ENCODE assay signal across 8 cellular contexts in the genomic region with DNA sequence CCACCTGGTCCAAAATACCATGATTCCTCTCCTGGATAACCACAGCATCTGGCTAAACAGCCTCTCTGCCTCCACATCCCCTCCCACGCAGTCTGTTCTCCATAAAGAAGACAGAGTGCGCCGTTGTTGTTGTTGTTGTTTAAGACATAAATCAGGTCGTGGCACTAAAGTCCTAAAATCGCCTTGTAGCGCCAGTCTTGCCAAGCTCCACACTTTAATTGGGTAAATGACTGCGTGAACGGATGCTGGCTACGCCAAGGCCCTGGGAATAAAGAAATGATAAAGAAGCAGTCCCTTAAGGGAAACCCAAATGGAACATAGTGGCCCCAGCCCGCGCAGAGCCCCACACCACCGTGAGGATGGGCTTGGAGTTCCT. TPM values are rescaled to one million over a fixed set of nuclear protein-coding genes. Genes with fewer than 3 reads are reported as not detected.
DNase-seq lines count a peak whose midpoint lies in the region; ATAC-seq and TF ChIP-seq lines count a peak whose summit lies in the region.

No MANE protein-coding gene starts in this region.

- peaks cover 21% of the 10 kb centered on the region for H3K4me1 Mint-ChIP-seq in neural progenitor cell

- H3K9me2 ChIP-seq in Karpas-422 (replicated peaks; ENCODE audit: insufficient read depth, low read length) = no peaks in the 10 kb centered on the region

- H3K9ac ChIP-seq in Karpas-422 (ENCODE audit: low read length) (peak overlapping the region; percentile 93), duodenal mucosa (ENCODE audit: low read depth in 1 of 2, low read length in 2 of 2) (peak overlapping the region in 1 of 2 donors; percentile 85), neural progenitor cell (no peak overlapping the region)

- peak overlapping the region; percentile 86 for H3K4me3 Mint-ChIP-seq in neural progenitor cell

- peak overlapping the region; percentile 4 for H3K27ac Mint-ChIP-seq in neural progenitor cell

- peaks cover 16% of the 10 kb centered on the region for H3K4me1 ChIP-seq in Karpas-422 (ENCODE audit: low read length)
- H3K4me1 ChIP-seq in duodenal mucosa (ENCODE audit: control insufficient read depth in 1 of 2, insufficient read depth in 2 of 2, low read length in 2 of 2) = peaks cover 19 to 20% of the 10 kb centered on the region in 2 donors
- H3K4me1 ChIP-seq in neural progenitor cell = peaks cover 11% of the 10 kb centered on the region

- H2AFZ ChIP-seq in Karpas-422 (ENCODE audit: low read length) = peak overlapping the region; percentile 88
- H2AFZ ChIP-seq in neural progenitor cell (replicated peaks) = peak overlapping the region; percentile 84

- H3K27me3 ChIP-seq in Karpas-422 (ENCODE audit: low read length) (no peaks in the 10 kb centered on the region), duodenal mucosa (ENCODE audit: control insufficient read depth in 1 of 2, insufficient read depth in 2 of 2, low read length in 2 of 2) (no peaks in the 10 kb centered on the region), neural progenitor cell (peaks cover 21% of the 10 kb centered on the region)

- H3K79me2 ChIP-seq in Karpas-422 (ENCODE audit: low read length) (peaks cover 45% of the 10 kb centered on the region), neural progenitor cell (ENCODE audit: low read depth) (peaks cover 45% of the 10 kb centered on the region)

- DNase-seq in Karpas-422 (no peak), neural progenitor cell (ENCODE audit: low spot score) (peak; percentile 12), UCSD-AML1 (lab: John Stamatoyannopoulos, UW; ENCODE audit: unreplicated experiment) (no peak), NCI-H524 treated with DMSO at 0.1 percent for 48 hours (lab: John Stamatoyannopoulos, UW) (no peak), dermis blood vessel endothelial cell (no peak)

- H4K20me1 ChIP-seq in Karpas-422 (ENCODE audit: insufficient read depth, low read depth, low read length) (peaks cover 17% of the 10 kb centered on the region), neural progenitor cell (ENCODE audit: low read depth) (peaks cover 37% of the 10 kb centered on the region)

- H3K27ac ChIP-seq in C4-2B = peak overlapping the region; percentile 95
- no peak overlapping the region for H3K27ac ChIP-seq in Karpas-422 (ENCODE audit: low read length)
- H3K27ac ChIP-seq in duodenal mucosa (ENCODE audit: low read depth, low read length) = no peak overlapping the region
- no peak overlapping the region for H3K27ac ChIP-seq in neural progenitor cell

- peaks cover 30% of the 10 kb centered on the region for H3K36me3 Mint-ChIP-seq in neural progenitor cell

- peaks cover 13% of the 10 kb centered on the region for H3K27me3 Mint-ChIP-seq in neural progenitor cell (ENCODE audit: insufficient read depth, low read depth)

- H3K9me3 Mint-ChIP-seq in neural progenitor cell = peaks cover 17% of the 10 kb centered on the region

- peaks cover 15% of the 10 kb centered on the region for H3K36me3 ChIP-seq in Karpas-422 (ENCODE audit: insufficient read depth, low read length)
- H3K36me3 ChIP-seq in duodenal mucosa (ENCODE audit: control insufficient read depth in 1 of 2, insufficient read depth in 2 of 2, low read length in 2 of 2) = peaks cover 0 to 4% of the 10 kb centered on the region in 2 donors
- no peaks in the 10 kb centered on the region for H3K36me3 ChIP-seq in neural progenitor cell

- no peak for ATAC-seq in HG02981 (IDR thresholded peaks at IDR 0.05; ENCODE audit: unreplicated experiment)

- H3K9me3 ChIP-seq in Karpas-422 (ENCODE audit: low read length) (no peaks in the 10 kb centered on the region), duodenal mucosa (ENCODE audit: control insufficient read depth in 1 of 2, low read length in 2 of 2) (no peaks in the 10 kb centered on the region), neural progenitor cell (ENCODE audit: low read depth) (no peaks in the 10 kb centered on the region)

- TF ChIP-seq CTCF in C4-2B (conservative IDR thresholded peaks at IDR 0.05) = no peak
- TF ChIP-seq CTCF in neural progenitor cell (IDR thresholded peaks at IDR 0.05) = no peak

- peak overlapping the region; percentile 91 for H3K4me3 ChIP-seq in Karpas-422 (ENCODE audit: low read length)
- H3K4me3 ChIP-seq in duodenal mucosa (ENCODE audit: low read depth in 1 of 2, low read length in 2 of 2) = peak overlapping the region; percentile 95
- H3K4me3 ChIP-seq in neural progenitor cell = peak overlapping the region; percentile 87

- H3F3A ChIP-seq in neural progenitor cell (ENCODE audit: low read depth) = no peaks in the 10 kb centered on the region

- H3K4me2 ChIP-seq in Karpas-422 (ENCODE audit: low read depth, low read length, poor library complexity, severe bottlenecking) (peak overlapping the region; percentile 92), neural progenitor cell (peak overlapping the region; percentile 89)

RNA-seq across cellular contexts. Expression of gene SFXN1, which starts 0.4 kb away (rescaled TPM):
- total RNA-seq in Karpas-422 (2014; rRNA removed; shearing (Covaris generic); ENCODE audit: low replicate concordance) = 62.9 and 87.3 TPM in 2 replicates
- 146 and 181 TPM in 2 replicates for total RNA-seq in neural progenitor cell (ENCODE audit: low replicate concordance)
- total RNA-seq in dermis blood vessel endothelial cell = 109 and 176 TPM in 2 replicates

RNA-seq across cellular contexts. Expression of gene DRD1, which starts 34.0 kb away (rescaled TPM):
- not detected in 2 replicates for total RNA-seq in Karpas-422 (2014; rRNA removed; shearing (Covaris generic); ENCODE audit: low replicate concordance)
- total RNA-seq in neural progenitor cell (ENCODE audit: low replicate concordance) (0.09 TPM in 1 of 2 replicates, not detected in the other), dermis blood vessel endothelial cell (not detected in 2 replicates)
